In the genomic region with DNA sequence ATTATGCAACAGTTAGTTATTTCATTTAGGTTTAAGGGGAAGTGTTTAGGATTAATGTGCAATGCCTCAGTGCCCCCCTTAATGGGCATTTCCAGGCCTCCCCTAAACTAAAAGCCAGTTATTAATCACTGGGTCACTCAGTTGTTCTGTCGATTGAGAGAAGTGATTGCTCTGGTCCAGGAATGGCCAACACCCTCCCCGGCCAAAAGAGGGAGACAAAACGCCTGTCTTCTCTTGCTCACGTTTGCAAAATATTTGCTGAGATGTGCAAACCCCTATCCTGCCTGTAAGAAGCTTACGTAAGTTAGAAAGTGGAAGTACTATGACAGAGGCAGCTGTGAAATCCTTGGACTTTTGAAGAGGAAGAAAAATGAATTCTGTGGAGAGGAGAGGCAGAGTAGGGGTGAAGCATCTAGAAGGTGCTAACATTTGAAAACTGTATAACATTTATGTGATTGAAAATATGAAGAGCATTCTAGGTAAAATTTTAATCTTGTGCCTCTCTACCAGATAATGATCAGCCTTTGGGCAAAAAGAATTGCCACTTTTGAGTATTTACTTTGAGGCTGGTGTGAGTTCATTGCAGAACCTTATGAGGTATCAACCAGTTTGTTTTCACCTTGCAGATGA, we compare ENCODE assay signal across 9 cellular contexts. TPM values are rescaled to one million over a fixed set of nuclear protein-coding genes. Genes with fewer than 3 reads are reported as not detected.
DNase-seq lines count a peak whose midpoint lies in the region; ATAC-seq and TF ChIP-seq lines count a peak whose summit lies in the region.
"Had no signal": no experiment of that assay in that cellular context is flagged by ENCODE, and none has a peak within 500 bp of the region (broad histone marks: within the 10 kb centered on the region; RNA-seq: fewer than 3 reads in every experiment).

No MANE protein-coding gene starts in this region.

- H3K36me3 Mint-ChIP-seq in brain = no peaks in the 10 kb centered on the region
- H3K36me3 Mint-ChIP-seq in activated T-cell treated with anti-CD3 and anti-CD28 coated beads, Interleukin-2, amount 50 U/mL, for 24 hours (ENCODE audit: low read depth) = no peaks in the 10 kb centered on the region

- no peak overlapping the region for H3K9ac ChIP-seq in Loucy (ENCODE audit: low read depth, low read length, poor library complexity, severe bottlenecking)

- H3K27ac Mint-ChIP-seq in brain = peak overlapping the region in 1 of 5 experiments; percentile 37
- no peak overlapping the region for H3K27ac Mint-ChIP-seq in activated T-cell treated with anti-CD3 and anti-CD28 coated beads, Interleukin-2, amount 50 U/mL, for 24 hours

- H3K4me3 ChIP-seq in Loucy (ENCODE audit: low read length, poor library complexity, severe bottlenecking) = no peak overlapping the region
- no peak overlapping the region for H3K4me3 ChIP-seq in lower lobe of right lung

- no peak overlapping the region for H3K4me3 Mint-ChIP-seq in brain
- no peak overlapping the region for H3K4me3 Mint-ChIP-seq in activated T-cell treated with anti-CD3 and anti-CD28 coated beads, Interleukin-2, amount 50 U/mL, for 24 hours

- no peak overlapping the region for H3K4me2 ChIP-seq in Loucy (ENCODE audit: low read depth, low read length, poor library complexity, severe bottlenecking)

- H3K27me3 Mint-ChIP-seq in brain = no peaks in the 10 kb centered on the region
- no peaks in the 10 kb centered on the region for H3K27me3 Mint-ChIP-seq in activated T-cell treated with anti-CD3 and anti-CD28 coated beads, Interleukin-2, amount 50 U/mL, for 24 hours

- H3K27ac ChIP-seq in lower lobe of right lung = no peak overlapping the region

- H3K36me3 ChIP-seq in Loucy (ENCODE audit: insufficient read depth, low read length) (no peaks in the 10 kb centered on the region), lower lobe of right lung (no peaks in the 10 kb centered on the region)

- no peak overlapping the region for H2AFZ ChIP-seq in Loucy (ENCODE audit: low read length)

- no peaks in the 10 kb centered on the region for H4K20me1 ChIP-seq in Loucy (ENCODE audit: insufficient read depth, low read length, poor library complexity, severe bottlenecking)

- TF ChIP-seq CTCF in Loucy (conservative IDR thresholded peaks at IDR 0.05; ENCODE audit: low read length) (peak; percentile 75), brain (conservative IDR thresholded peaks at IDR 0.05) (peak; percentile 45 to 54), lower lobe of right lung (IDR thresholded peaks at IDR 0.05) (peak; percentile 48)

- DNase-seq in DMS 273 (lab: John Stamatoyannopoulos, UW; ENCODE audit: unreplicated experiment) (peak; percentile 21), DMS 273 treated with DMSO at 0.1 percent for 48 hours (lab: John Stamatoyannopoulos, UW) (no peak), lower lobe of right lung (no peak), activated gamma-delta T cell treated with Interleukin-2 at 50 U/mL for 16 hours (no peak)
- no peak for DNase-seq in activated T-cell treated with anti-CD3 and anti-CD28 coated beads, Interleukin-2, amount 50 U/mL, for 24 hours

- no peaks in the 10 kb centered on the region for H3K79me2 ChIP-seq in Loucy (ENCODE audit: insufficient read depth, low read length)

- no peaks in the 10 kb centered on the region for H3F3A ChIP-seq in Loucy (ENCODE audit: low read depth)

- H3K9me3 Mint-ChIP-seq in brain = no peaks in the 10 kb centered on the region
- H3K9me3 Mint-ChIP-seq in activated T-cell treated with anti-CD3 and anti-CD28 coated beads, Interleukin-2, amount 50 U/mL, for 24 hours = no peaks in the 10 kb centered on the region

- H3K4me1 Mint-ChIP-seq in brain = peaks cover 33% of the 10 kb centered on the region
- no peaks in the 10 kb centered on the region for H3K4me1 Mint-ChIP-seq in activated T-cell treated with anti-CD3 and anti-CD28 coated beads, Interleukin-2, amount 50 U/mL, for 24 hours (ENCODE audit: low read depth)

- H3K27me3 ChIP-seq in Loucy (ENCODE audit: insufficient read depth, low read length, poor library complexity, severe bottlenecking) = no peaks in the 10 kb centered on the region
- no peaks in the 10 kb centered on the region for H3K27me3 ChIP-seq in lower lobe of right lung (ENCODE audit: low read depth)

- no peaks in the 10 kb centered on the region for H3K9me3 ChIP-seq in Loucy (ENCODE audit: insufficient read depth, low read depth, low read length)
- no peaks in the 10 kb centered on the region for H3K9me3 ChIP-seq in lower lobe of right lung

- H3K4me1 ChIP-seq in Loucy (ENCODE audit: insufficient read depth, low read length, poor library complexity, severe bottlenecking) = no peaks in the 10 kb centered on the region
- H3K4me1 ChIP-seq in lower lobe of right lung = no peaks in the 10 kb centered on the region

- no peaks in the 10 kb centered on the region for H3K9me2 ChIP-seq in Loucy (replicated peaks; ENCODE audit: low read depth, low read length)

- ATAC-seq in lower lobe of right lung (peak; percentile 79 to 80), GM18502 (IDR thresholded peaks at IDR 0.05; ENCODE audit: poor library complexity, unreplicated experiment) (no peak)

- intact Hi-C loops in lower lobe of right lung (cut with DNase I) = no loop called here

RNA-seq across cellular contexts. Expression of gene NTM, which starts 37.7 kb away (rescaled TPM):
- polyA plus RNA-seq in brain (ENCODE audit: insufficient read depth, low read depth, low replicate concordance) = 92.8 TPM
- total RNA-seq in lower lobe of right lung = 2.3 TPM
- total RNA-seq: mononuclear cell had no signal
